1 cellular context compared by ENCODE assay signal in genomic region chr11:129453293-129453721, GRCh38.
TF ChIP-seq lines count a peak whose summit lies in the region.

No MANE protein-coding gene starts in this region.

TF ChIP-seq in WTC11, 78 proteins besides CTCF, POLR2A, EP300 and RAD21 (continued from another document):
- TF ChIP-seq FOXP4 (CRISPR knock-in tag; IDR thresholded peaks at IDR 0.05) (no peak), ATF3 (CRISPR knock-in tag; conservative IDR thresholded peaks at IDR 0.05) (no peak), STAT6 (CRISPR knock-in tag; conservative IDR thresholded peaks at IDR 0.05; ENCODE audit: low read depth) (no peak), IRF1 (CRISPR knock-in tag; IDR thresholded peaks at IDR 0.05) (no peak), SMAD3 (CRISPR knock-in tag; IDR thresholded peaks at IDR 0.05; ENCODE audit: borderline replicate concordance) (no peak), PRRX2 (CRISPR knock-in tag; IDR thresholded peaks at IDR 0.05) (no peak), TCF7 (CRISPR knock-in tag; IDR thresholded peaks at IDR 0.05; ENCODE audit: low read depth) (no peak), CREB1 (CRISPR knock-in tag; IDR thresholded peaks at IDR 0.05) (no peak), MAX (CRISPR knock-in tag; IDR thresholded peaks at IDR 0.05) (no peak)
